In the genomic region with DNA sequence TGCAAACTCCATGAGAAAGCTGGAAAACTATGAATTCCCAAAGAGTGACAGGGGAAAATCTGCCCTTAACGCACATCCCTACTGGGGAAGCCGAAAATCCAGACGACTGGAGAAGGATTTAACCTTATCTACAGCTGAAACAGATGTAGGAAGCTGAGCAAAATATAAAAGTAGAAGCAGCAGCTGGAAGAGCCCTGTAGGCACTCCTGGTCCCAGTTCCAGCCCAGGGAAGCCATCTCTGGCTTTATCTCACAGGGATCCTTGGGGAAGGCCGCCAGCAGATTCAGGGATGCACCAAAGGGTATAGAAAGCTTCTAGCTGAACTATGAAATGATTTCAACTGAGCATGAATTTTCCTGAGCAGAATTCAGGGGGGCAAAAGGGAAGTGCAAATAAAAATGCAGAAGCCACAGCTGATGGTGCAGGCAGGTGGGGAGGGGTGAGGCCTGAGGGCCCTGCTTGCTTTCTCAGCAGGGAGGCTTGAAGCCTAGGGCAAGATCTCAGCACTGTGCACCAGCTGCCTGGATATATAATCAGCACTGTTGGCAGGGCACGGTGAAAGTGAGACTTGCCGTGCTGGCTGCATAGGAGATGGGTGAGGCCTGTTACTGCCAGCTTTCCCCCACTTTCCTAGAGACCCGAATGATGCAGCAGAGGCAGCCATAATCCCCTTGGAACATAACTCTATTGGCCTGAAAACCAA, we compare ENCODE assay signal across 12 cellular contexts.
"Had no signal": no experiment of that assay in that cellular context is flagged by ENCODE, and none has a peak within 500 bp of the region (broad histone marks: within the 10 kb centered on the region; RNA-seq: fewer than 3 reads in every experiment).

No MANE protein-coding gene starts in this region.

- H3K4me1 ChIP-seq: parathyroid adenoma, testis, upper lobe of right lung had no signal

- DNase-seq: activated T-cell treated with anti-CD3 and anti-CD28 coated beads, Interleukin-2, amount 50 U/mL, for 1 hour; central memory CD4-positive, alpha-beta T cell; effector memory CD4-positive, alpha-beta T cell; retina; stimulated activated CD4-positive, alpha-beta T cell treated with anti-CD3 and anti-CD28 coated beads, Interleukin-4, amount 100 ng/mL, for 24 hours; testis; upper lobe of right lung had no signal

- H3K4me1 Mint-ChIP-seq: activated naive CD4-positive, alpha-beta T cell treated with anti-CD3 and anti-CD28 coated beads, Interleukin-2, amount 50 U/mL, for 24 hours; neural crest cell had no signal

- H3K27ac ChIP-seq: hepatocyte, parathyroid adenoma, testis, upper lobe of right lung had no signal

- H3K36me3 ChIP-seq: upper lobe of right lung had no signal

- H3K27me3 ChIP-seq: hepatocyte, testis, upper lobe of right lung had no signal

- ATAC-seq: upper lobe of right lung had no signal

- H3K79me2 ChIP-seq: hepatocyte, parathyroid adenoma had no signal

- H3K27ac Mint-ChIP-seq: activated naive CD4-positive, alpha-beta T cell treated with anti-CD3 and anti-CD28 coated beads, Interleukin-2, amount 50 U/mL, for 24 hours; stimulated activated naive CD8-positive, alpha-beta T cell treated with anti-CD3 and anti-CD28 coated beads, Interleukin-15, Interleukin-2, amounts not matched to agents 100 ng/mL and 50 ng/mL, for 24 hours had no signal

- H3K4me2 ChIP-seq: hepatocyte had no signal

- H3K9me3 ChIP-seq: testis, upper lobe of right lung had no signal

- H3K27me3 Mint-ChIP-seq: activated naive CD4-positive, alpha-beta T cell treated with anti-CD3 and anti-CD28 coated beads, Interleukin-2, amount 50 U/mL, for 24 hours; stimulated activated naive CD8-positive, alpha-beta T cell treated with anti-CD3 and anti-CD28 coated beads, Interleukin-15, Interleukin-2, amounts not matched to agents 100 ng/mL and 50 ng/mL, for 24 hours had no signal

- H3K4me3 Mint-ChIP-seq: activated naive CD4-positive, alpha-beta T cell treated with anti-CD3 and anti-CD28 coated beads, Interleukin-2, amount 50 U/mL, for 24 hours; neural crest cell; stimulated activated naive CD8-positive, alpha-beta T cell treated with anti-CD3 and anti-CD28 coated beads, Interleukin-15, Interleukin-2, amounts not matched to agents 100 ng/mL and 50 ng/mL, for 24 hours had no signal

- H3K9ac ChIP-seq: parathyroid adenoma had no signal

- H3K36me3 Mint-ChIP-seq: activated naive CD4-positive, alpha-beta T cell treated with anti-CD3 and anti-CD28 coated beads, Interleukin-2, amount 50 U/mL, for 24 hours had no signal

- H3K4me3 ChIP-seq: hepatocyte, testis, upper lobe of right lung had no signal

- H2AFZ ChIP-seq: hepatocyte, parathyroid adenoma had no signal
